ENCODE assay signal across 10 cellular contexts in the genomic region with DNA sequence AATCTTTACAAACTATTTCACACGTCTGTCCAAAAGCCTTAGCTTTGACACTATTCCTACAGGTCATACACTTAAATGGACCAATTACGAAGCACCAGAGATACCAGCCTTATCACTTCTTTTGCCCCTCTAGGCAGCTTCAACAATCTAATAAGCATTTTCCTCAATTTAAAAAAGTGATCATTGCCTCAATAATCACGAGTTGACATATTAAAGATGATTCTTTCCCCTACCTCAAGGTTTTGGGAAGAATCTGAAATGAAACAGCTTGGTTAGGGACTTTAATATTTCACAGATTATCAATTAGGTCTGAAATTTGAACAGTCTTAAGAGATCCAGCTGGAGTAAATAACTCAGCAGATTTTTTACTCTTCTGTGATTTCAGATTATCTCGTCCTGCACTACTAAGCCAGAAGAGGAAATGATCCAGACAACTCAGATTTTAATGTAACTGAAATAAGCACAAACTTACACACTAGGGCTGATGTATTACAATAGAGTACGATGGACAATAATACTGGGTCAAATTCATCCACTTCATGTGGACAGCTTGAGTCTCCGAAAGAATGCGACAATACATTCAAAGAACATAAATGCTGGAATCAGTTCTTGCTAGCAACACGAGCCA. TPM values are rescaled to one million over a fixed set of nuclear protein-coding genes. Genes with fewer than 3 reads are reported as not detected.
DNase-seq lines count a peak whose midpoint lies in the region; ATAC-seq and TF ChIP-seq lines count a peak whose summit lies in the region.
"Had no signal": no experiment of that assay in that cellular context is flagged by ENCODE, and none has a peak within 500 bp of the region (broad histone marks: within the 10 kb centered on the region; RNA-seq: fewer than 3 reads in every experiment).

No MANE protein-coding gene starts in this region.

- H3K4me1 ChIP-seq in CD8-positive, alpha-beta T cell (ENCODE audit: insufficient read depth, low read length) = peaks cover 60% of the 10 kb centered on the region
- peaks cover 6% of the 10 kb centered on the region for H3K4me1 ChIP-seq in H9 (ENCODE audit: insufficient read depth, low read length)
- peaks cover 11% of the 10 kb centered on the region for H3K4me1 ChIP-seq in osteoblast (ENCODE audit: insufficient read depth, low read length)

- POLR2A ChIA-PET in CD8-positive, alpha-beta T cell (lab: Charles Lee) = interaction anchor here (0.6 kb wide), 1 partner anchor 649 kb away, joined by 3 read pairs; no protein-coding TSS in a partner anchor
- POLR2A ChIA-PET in naive thymus-derived CD8-positive, alpha-beta T cell (lab: Charles Lee) = interaction anchor here (0.6 to 1.4 kb wide), 5 partner anchors 12 to 56 kb away, joined by 3 to 6 read pairs (median 3); no protein-coding TSS in a partner anchor

- H3K9me3 Mint-ChIP-seq in CD8-positive, alpha-beta T cell = no peaks in the 10 kb centered on the region
- H3K9me3 Mint-ChIP-seq in activated T-helper 17 cell treated with anti-CD3 and anti-CD28 coated beads, Interleukin-2, amount 50 U/mL, for 72 hours = no peaks in the 10 kb centered on the region
- H3K9me3 Mint-ChIP-seq in naive thymus-derived CD8-positive, alpha-beta T cell = no peaks in the 10 kb centered on the region
- H3K9me3 Mint-ChIP-seq in H9 = no peaks in the 10 kb centered on the region

- no peak overlapping the region for H4K8ac ChIP-seq in H9 (replicated peaks; ENCODE audit: insufficient read length, low read depth, low read length)

- no peaks in the 10 kb centered on the region for H3K27me3 ChIP-seq in CD8-positive, alpha-beta T cell (ENCODE audit: insufficient read depth, low read length)
- H3K27me3 ChIP-seq in H9 (ENCODE audit: insufficient read depth, low read length) (no peaks in the 10 kb centered on the region), osteoblast (ENCODE audit: insufficient read depth, low read length) (no peaks in the 10 kb centered on the region)
- H3K27me3 ChIP-seq: upper lobe of left lung had no signal

- H2BK120ac ChIP-seq in H9 (ENCODE audit: low read depth, low read length, poor library complexity, severe bottlenecking) = no peak overlapping the region

- H3K56ac ChIP-seq in H9 (ENCODE audit: insufficient read length, low read depth, low read length) = no peak overlapping the region

- WGBS in H9 (ENCODE audit: extremely low coverage, insufficient read length, low lambda C conversion rate) = no CpG with 5 or more reads among the region's 8 CpGs

- H3K36me3 Mint-ChIP-seq in CD8-positive, alpha-beta T cell = no peaks in the 10 kb centered on the region
- peaks cover 25% of the 10 kb centered on the region for H3K36me3 Mint-ChIP-seq in activated T-helper 17 cell treated with anti-CD3 and anti-CD28 coated beads, Interleukin-2, amount 50 U/mL, for 72 hours (ENCODE audit: low read depth)
- peaks cover 0 to 11% (median 0%) of the 10 kb centered on the region in 3 donors for H3K36me3 Mint-ChIP-seq in naive thymus-derived CD8-positive, alpha-beta T cell
- no peaks in the 10 kb centered on the region for H3K36me3 Mint-ChIP-seq in H9 (ENCODE audit: insufficient read depth in 1 of 3, low read depth in 3 of 3)

- no peak overlapping the region for H3K18ac ChIP-seq in H9 (ENCODE audit: insufficient read length, low read depth, low read length)

- H2AK5ac ChIP-seq in H9 (ENCODE audit: insufficient read length, low read length) = no peak overlapping the region

- no peaks in the 10 kb centered on the region for H4K20me1 ChIP-seq in H9 (ENCODE audit: control insufficient read depth, insufficient read depth, insufficient read length)
- peaks cover 36% of the 10 kb centered on the region for H4K20me1 ChIP-seq in osteoblast (ENCODE audit: insufficient read depth, low read length)

- TF ChIP-seq CTCF in CD8-positive, alpha-beta T cell (IDR thresholded peaks at IDR 0.05) = no peak
- TF ChIP-seq CTCF in H9 (conservative IDR thresholded peaks at IDR 0.05) (no peak), osteoblast (IDR thresholded peaks at IDR 0.05; ENCODE audit: extremely low read depth, low read depth, low read length) (no peak)

- H4K5ac ChIP-seq in H9 (ENCODE audit: insufficient read length, low read depth, low read length) = no peak overlapping the region

- peak overlapping the region; percentile 58 for H3K27ac Mint-ChIP-seq in CD8-positive, alpha-beta T cell
- H3K27ac Mint-ChIP-seq in activated T-helper 17 cell treated with anti-CD3 and anti-CD28 coated beads, Interleukin-2, amount 50 U/mL, for 72 hours = peak overlapping the region; percentile 7
- H3K27ac Mint-ChIP-seq in naive thymus-derived CD8-positive, alpha-beta T cell = peak overlapping the region in 8 of 10 donors; percentile 8 to 81 (median 54)
- H3K27ac Mint-ChIP-seq in H9 = peak overlapping the region in 1 of 3 experiments; percentile 13; a peak in 3 of 7 replicates

- no peak overlapping the region for H3T11ph ChIP-seq in H9 (ENCODE audit: low read length)

- H3K27ac ChIP-seq in CD8-positive, alpha-beta T cell (ENCODE audit: low read depth, low read length) = no peak overlapping the region
- H3K27ac ChIP-seq in H9 (ENCODE audit: insufficient read length, low read depth, low read length) (no peak overlapping the region), osteoblast (ENCODE audit: low read depth, low read length) (no peak overlapping the region)

- H3K14ac ChIP-seq in H9 (ENCODE audit: insufficient read depth, low read length) = no peak overlapping the region

- no peaks in the 10 kb centered on the region for H3K9me3 ChIP-seq in CD8-positive, alpha-beta T cell (ENCODE audit: low read length)
- H3K9me3 ChIP-seq in H9 (ENCODE audit: control insufficient read depth, low read depth, low read length) = no peaks in the 10 kb centered on the region
- H3K9me3 ChIP-seq in osteoblast (ENCODE audit: low read depth, low read length) = no peaks in the 10 kb centered on the region
- H3K9me3 ChIP-seq: upper lobe of left lung had no signal

- H2BK20ac ChIP-seq in H9 (ENCODE audit: low read depth, low read length, poor library complexity, severe bottlenecking) = no peak overlapping the region

- no peak overlapping the region for H3K4me3 ChIP-seq in CD8-positive, alpha-beta T cell (ENCODE audit: low read depth, low read length)
- H3K4me3 ChIP-seq in osteoblast (ENCODE audit: insufficient read depth, low read length) = no peak overlapping the region
- H3K4me3 ChIP-seq: upper lobe of left lung had no signal

- H3K79me2 ChIP-seq in H9 (ENCODE audit: insufficient read depth, low read length) (peaks cover 65% of the 10 kb centered on the region), osteoblast (ENCODE audit: insufficient read depth, low read length) (peaks cover 97% of the 10 kb centered on the region)

- no peak overlapping the region for H3K9ac ChIP-seq in H9 (ENCODE audit: extremely low read depth, insufficient read length, low read length)

- intact Hi-C loops in CD8-positive, alpha-beta T cell (cut with DNase I, micrococcal nuclease) = loop anchor here in 1 of 2 experiments (2.0 kb wide), 1 partner anchor 15 kb away; a partner anchor contains a TSS

- H3K4ac ChIP-seq in H9 (ENCODE audit: low read depth, low read length) = no peak overlapping the region

- H3K4me1 Mint-ChIP-seq in CD8-positive, alpha-beta T cell (ENCODE audit: low read depth) = peaks cover 89% of the 10 kb centered on the region
- H3K4me1 Mint-ChIP-seq in activated T-helper 17 cell treated with anti-CD3 and anti-CD28 coated beads, Interleukin-2, amount 50 U/mL, for 72 hours = peaks cover 58% of the 10 kb centered on the region
- H3K4me1 Mint-ChIP-seq in naive thymus-derived CD8-positive, alpha-beta T cell = peaks cover 32 to 92% (median 87%) of the 10 kb centered on the region in 4 donors
- peaks cover 52 to 59% of the 10 kb centered on the region in 2 experiments for H3K4me1 Mint-ChIP-seq in H9

- H2AFZ ChIP-seq in H9 (ENCODE audit: low read length) (no peak overlapping the region), osteoblast (ENCODE audit: low read length) (no peak overlapping the region)

- no peak overlapping the region for H3K23ac ChIP-seq in H9 (ENCODE audit: insufficient read length, low read depth, low read length)

- no peak for ATAC-seq in CD8-positive, alpha-beta T cell
- peak; percentile 15 for ATAC-seq in GM21619 (IDR thresholded peaks at IDR 0.05; ENCODE audit: unreplicated experiment)
- ATAC-seq in activated T-helper 17 cell treated with anti-CD3 and anti-CD28 coated beads, Interleukin-2, amount 50 U/mL, for 72 hours (replicated peaks) = no peak
- ATAC-seq in naive thymus-derived CD8-positive, alpha-beta T cell = no peak

- in situ Hi-C loops in ACHN (cut with HindIII; ENCODE audit: low pct_ligation_motif_present, low pct_unique_long_range_greater_than_20kb, low sequenced_read_pairs) = no loop called here

- DNase-seq in CD8-positive, alpha-beta T cell = no peak
- DNase-seq in naive thymus-derived CD8-positive, alpha-beta T cell = no peak
- DNase-seq in ACHN (no peak), H9 (no peak), osteoblast (ENCODE audit: insufficient read length, low spot score, missing footprints) (no peak)
- DNase-seq: NCI-H1105 treated with DMSO at 0.1 percent for 48 hours, NCI-H526 treated with DMSO at 0.1 percent for 48 hours, upper lobe of left lung had no signal

- H3K79me1 ChIP-seq in H9 (ENCODE audit: insufficient read depth, low read depth, low read length, poor library complexity, severe bottlenecking) = peaks cover 9% of the 10 kb centered on the region

- CTCF ChIA-PET in CD8-positive, alpha-beta T cell (lab: Charles Lee) = interaction anchor here (0.7 to 1.2 kb wide), 3 partner anchors 29 to 640 kb away, joined by 3 read pairs; no protein-coding TSS in a partner anchor

- H2BK5ac ChIP-seq in H9 (ENCODE audit: insufficient read length, low read length) = no peak overlapping the region

- H2BK12ac ChIP-seq in H9 (ENCODE audit: insufficient read length, low read depth, low read length) = no peak overlapping the region

- H3K4me3 Mint-ChIP-seq in CD8-positive, alpha-beta T cell = peak overlapping the region; percentile 35
- peak overlapping the region; percentile 62 for H3K4me3 Mint-ChIP-seq in activated T-helper 17 cell treated with anti-CD3 and anti-CD28 coated beads, Interleukin-2, amount 50 U/mL, for 72 hours
- peak overlapping the region in 9 of 10 donors; percentile 5 to 65 (median 49) for H3K4me3 Mint-ChIP-seq in naive thymus-derived CD8-positive, alpha-beta T cell
- H3K4me3 Mint-ChIP-seq in H9 = no peak overlapping the region

- H3K23me2 ChIP-seq in H9 (ENCODE audit: insufficient read length, low read depth, low read length, poor library complexity, severe bottlenecking) = no peaks in the 10 kb centered on the region

- no peaks in the 10 kb centered on the region for H3K36me3 ChIP-seq in CD8-positive, alpha-beta T cell (ENCODE audit: insufficient read depth, low read length)
- H3K36me3 ChIP-seq in osteoblast (ENCODE audit: insufficient read depth, low read length) = no peaks in the 10 kb centered on the region
- H3K36me3 ChIP-seq: upper lobe of left lung had no signal

- H3K4me2 ChIP-seq in H9 (ENCODE audit: insufficient read depth, insufficient read length, low read length) = no peak overlapping the region
- no peak overlapping the region for H3K4me2 ChIP-seq in osteoblast (ENCODE audit: insufficient read depth, low read length)

- H3K27me3 Mint-ChIP-seq in CD8-positive, alpha-beta T cell (ENCODE audit: low read depth) = no peaks in the 10 kb centered on the region
- H3K27me3 Mint-ChIP-seq in activated T-helper 17 cell treated with anti-CD3 and anti-CD28 coated beads, Interleukin-2, amount 50 U/mL, for 72 hours = no peaks in the 10 kb centered on the region
- no peaks in the 10 kb centered on the region for H3K27me3 Mint-ChIP-seq in naive thymus-derived CD8-positive, alpha-beta T cell
- H3K27me3 Mint-ChIP-seq in H9 (ENCODE audit: low read depth) = no peaks in the 10 kb centered on the region

- H2BK15ac ChIP-seq in H9 (ENCODE audit: low read depth, low read length) = no peak overlapping the region

- H4K91ac ChIP-seq in H9 (ENCODE audit: insufficient read length, low read depth, low read length) = no peak overlapping the region

RNA-seq across cellular contexts. Expression of a gene that starts 15.9 kb away (rescaled TPM):
- 10 to 100 TPM; 89.5 to 93.6 TPM for total RNA-seq in CD8-positive, alpha-beta T cell
- total RNA-seq in activated T-helper 17 cell treated with anti-CD3 and anti-CD28 coated beads, Interleukin-2, amount 50 U/mL, for 72 hours = 100 to 1,000 TPM; 128 to 252 TPM
- total RNA-seq in naive thymus-derived CD8-positive, alpha-beta T cell = 10 to 100 TPM; 66.8 to 73.4 TPM
- polyA plus RNA-seq in naive thymus-derived CD8-positive, alpha-beta T cell = 100 to 1,000 TPM; 117 to 123 (median 118) TPM
- total RNA-seq in H9 (2021) (188 and 192 TPM in 2 replicates), osteoblast (44.2 and 53.0 TPM in 2 replicates)

RNA-seq across cellular contexts. Expression of a gene that starts 41.5 kb away (rescaled TPM):
- 10 to 100 TPM; 31.6 to 33.2 TPM for total RNA-seq in CD8-positive, alpha-beta T cell
- 10 to 100 TPM; 42.2 to 70.0 TPM for total RNA-seq in activated T-helper 17 cell treated with anti-CD3 and anti-CD28 coated beads, Interleukin-2, amount 50 U/mL, for 72 hours
- total RNA-seq in naive thymus-derived CD8-positive, alpha-beta T cell = 10 to 100 TPM; 35.6 to 40.8 TPM
- polyA plus RNA-seq in naive thymus-derived CD8-positive, alpha-beta T cell = 10 to 100 TPM; 62.4 to 64.6 (median 64.2) TPM
- total RNA-seq in H9 (2021) (108 and 112 TPM in 2 replicates), osteoblast (26.5 and 29.0 TPM in 2 replicates)

RNA-seq across cellular contexts. Expression of a gene that starts 48.1 kb away (rescaled TPM):
- 100 to 1,000 TPM in 1 of 2 experiments, 10 to 100 TPM in 1; 98.7 to 102 TPM for total RNA-seq in CD8-positive, alpha-beta T cell
- 10 to 100 TPM; 41.2 to 51.6 TPM for total RNA-seq in activated T-helper 17 cell treated with anti-CD3 and anti-CD28 coated beads, Interleukin-2, amount 50 U/mL, for 72 hours
- 10 to 100 TPM; 52.0 to 55.5 TPM for total RNA-seq in naive thymus-derived CD8-positive, alpha-beta T cell
- 10 to 100 TPM; 38.0 to 47.8 (median 38.1) TPM for polyA plus RNA-seq in naive thymus-derived CD8-positive, alpha-beta T cell
- total RNA-seq in H9 (2021) (39.9 and 40.6 TPM in 2 replicates), osteoblast (138 and 145 TPM in 2 replicates)

Comparison
In these comparisons a context has a peak if more than half of its experiments do, and no peak if none do; other contexts are left out.
1. H3K4me3 Mint-ChIP-seq: peak in CD8-positive, alpha-beta T cell (single experiment), activated T-helper 17 cell treated with anti-CD3 and anti-CD28 coated beads, Interleukin-2, amount 50 U/mL, for 72 hours (single experiment) and naive thymus-derived CD8-positive, alpha-beta T cell (9 of 10); none in H9 (0 of 2).